ENCODE assay signal across 27 cellular contexts in genomic region chr15:66595937-66596545, GRCh38. TPM values are rescaled to one million over a fixed set of nuclear protein-coding genes. Genes with fewer than 3 reads are reported as not detected.
A peak's percentile ranks its signal among the peaks of the same experiment; 100 is the strongest.
DNase-seq lines count a peak whose midpoint lies in the region; ATAC-seq and TF ChIP-seq lines count a peak whose summit lies in the region.
"Had no signal": no experiment of that assay in that cellular context is flagged by ENCODE, and none has a peak within 500 bp of the region (broad histone marks: within the 10 kb centered on the region; RNA-seq: fewer than 3 reads in every experiment).

No MANE protein-coding gene starts in this region.

- H3K4me3 Mint-ChIP-seq in T-cell = no peak overlapping the region
- H3K4me3 Mint-ChIP-seq: activated CD8-positive, alpha-beta T cell treated with anti-CD3 and anti-CD28 coated beads, Interleukin-2, amount 10 ng/mL, durations not matched to agents 7 days and 5 days; activated T-cell treated with anti-CD3 and anti-CD28 coated beads, Interleukin-2, amount 50 U/mL, for 72 hours; CD8-positive, alpha-beta memory T cell; endodermal cell; WTC11 had no signal

- DNase-seq in AG04449 (ENCODE audit: low read depth, low spot score) (peak; percentile 19), GM13976 (ENCODE audit: low spot score) (no peak), NCI-H69 (lab: John Stamatoyannopoulos, UW) (peak; percentile 90), dedifferentiated amniotic fluid mesenchymal stem cell (ENCODE audit: extremely low spot score) (peak; percentile 18), T-cell (no peak), islet precursor cell (no peak)
- DNase-seq in stimulated activated naive CD4-positive, alpha-beta T cell (lab: John Stamatoyannopoulos, UW) = no peak
- DNase-seq: activated CD8-positive, alpha-beta T cell treated with anti-CD3 and anti-CD28 coated beads, Interleukin-2, amount 10 ng/mL, durations not matched to agents 7 days and 5 days; activated naive CD4-positive, alpha-beta T cell treated with anti-CD3 and anti-CD28 coated beads, Interleukin-2, amount 50 U/mL, for 16 hours; activated T-cell treated with anti-CD3 and anti-CD28 coated beads, Interleukin-2, amount 50 U/mL, for 72 hours; CD8-positive, alpha-beta memory T cell; DND-41; endodermal cell; Karpas-422; NCI-H1105; NCI-H226; nucleus accumbens; retina; Right ventricle myocardium superior; T-helper 2 cell had no signal

- in situ Hi-C loops in GM13976 (cut with MboI; ENCODE audit: low sequenced_read_pairs, unreplicated experiment) = no loop called here

- no peaks in the 10 kb centered on the region for H3K9me3 Mint-ChIP-seq in T-cell
- H3K9me3 Mint-ChIP-seq: activated T-cell treated with anti-CD3 and anti-CD28 coated beads, Interleukin-2, amount 50 U/mL, for 72 hours; CD8-positive, alpha-beta memory T cell; endodermal cell; WTC11 had no signal

- TF ChIP-seq CTCF in AG04449 (IDR thresholded peaks at IDR 0.05; ENCODE audit: insufficient read depth, low read length, missing control alignments) (no peak), GM13976 (IDR thresholded peaks at IDR 0.05; ENCODE audit: borderline replicate concordance, control extremely low read depth, extremely low read depth, insufficient read depth, missing control alignments) (peak; percentile 8)

- peaks cover 7 to 8% (median 7%) of the 10 kb centered on the region in 3 donors for H3K4me1 Mint-ChIP-seq in T-cell
- H3K4me1 Mint-ChIP-seq: WTC11 had no signal

- ATAC-seq in HG03135 (IDR thresholded peaks at IDR 0.05; ENCODE audit: unreplicated experiment) (no peak), T-cell (replicated peaks in 1 of 4) (no peak)
- ATAC-seq: activated CD8-positive, alpha-beta T cell treated with anti-CD3 and anti-CD28 coated beads, Interleukin-2, amount 10 ng/mL, durations not matched to agents 7 days and 5 days; activated T-cell treated with anti-CD3 and anti-CD28 coated beads, Interleukin-2, amount 50 U/mL, for 72 hours; lower lobe of right lung; WTC11 had no signal

- H3K4me3 ChIP-seq in AG04449 (ENCODE audit: low read depth, low read length) = no peak overlapping the region
- H3K4me3 ChIP-seq: hepatocyte, lower lobe of right lung had no signal

- H3K27me3 Mint-ChIP-seq in T-cell = peaks cover 0 to 19% of the 10 kb centered on the region in 2 donors

- no peak overlapping the region for H3K27ac Mint-ChIP-seq in T-cell
- H3K27ac Mint-ChIP-seq: activated CD8-positive, alpha-beta T cell treated with anti-CD3 and anti-CD28 coated beads, Interleukin-2, amount 10 ng/mL, durations not matched to agents 7 days and 5 days; activated T-cell treated with anti-CD3 and anti-CD28 coated beads, Interleukin-2, amount 50 U/mL, for 72 hours; CD8-positive, alpha-beta memory T cell; endodermal cell; WTC11 had no signal

- H3K36me3 Mint-ChIP-seq in T-cell = no peaks in the 10 kb centered on the region
- H3K36me3 Mint-ChIP-seq: CD8-positive, alpha-beta memory T cell; WTC11 had no signal

- POLR2A ChIA-PET in AG04449 (lab: Yijun Ruan, JAX) (interaction anchor here (0.7 kb wide), 1 partner anchor 237 kb away, joined by 3 read pairs; no protein-coding TSS in a partner anchor), T-cell (lab: Charles Lee) (no interaction called here)

- CTCF ChIA-PET in AG04449 (lab: Yijun Ruan, JAX) = interaction anchor here (0.7 to 2.5 kb wide), 7 partner anchors 8 to 266 kb away, joined by 3 to 10 read pairs (median 4); no protein-coding TSS in a partner anchor
- CTCF ChIA-PET in T-cell (lab: Charles Lee) = no interaction called here

RNA-seq across cellular contexts. Expression of gene LCTL, which starts 30.2 kb away (rescaled TPM):
- total RNA-seq in T-cell = not detected
- total RNA-seq: activated CD8-positive, alpha-beta T cell treated with anti-CD3 and anti-CD28 coated beads, Interleukin-2, amount 10 ng/mL, durations not matched to agents 7 days and 5 days; activated T-cell treated with anti-CD3 and anti-CD28 coated beads, Interleukin-2, amount 50 U/mL, for 72 hours; CD8-positive, alpha-beta memory T cell; hepatocyte; HT-29; lower lobe of right lung; Right ventricle myocardium superior; subcutaneous adipose tissue; urinary bladder had no signal

Comparison
In these comparisons a context has a peak if more than half of its experiments do, and no peak if none do; other contexts are left out.
1. DNase-seq: peak in AG04449 (single experiment), NCI-H69 (single experiment) and dedifferentiated amniotic fluid mesenchymal stem cell (single experiment); none in GM13976 (single experiment), T-cell (0 of 34), stimulated activated naive CD4-positive, alpha-beta T cell (0 of 6) and islet precursor cell (single experiment).